Comparison of ENCODE assay signal across 8 cellular contexts in genomic region chr20:37336369-37337207, GRCh38. TPM values are rescaled to one million over a fixed set of nuclear protein-coding genes. Genes with fewer than 3 reads are reported as not detected.
DNase-seq lines count a peak whose midpoint lies in the region; ATAC-seq and TF ChIP-seq lines count a peak whose summit lies in the region.

No MANE protein-coding gene starts in this region.

- no peaks in the 10 kb centered on the region for H3K9me3 ChIP-seq in spleen

- peak; percentile 93 for DNase-seq in GDM1 (lab: John Stamatoyannopoulos, UW)
- DNase-seq in activated CD4-positive, alpha-beta T cell treated with anti-CD3 and anti-CD28 coated beads, Interleukin-2, amount 50 U/mL, for 4 hours = peak; percentile 21 to 25
- DNase-seq in left cardiac atrium = peak; percentile 70
- DNase-seq in spleen = peak; percentile 87
- DNase-seq in T-helper 9 cell = no peak
- DNase-seq in NCI-H510A (lab: John Stamatoyannopoulos, UW) = no peak

- H3K27me3 ChIP-seq in spleen (replicated peaks in 1 of 7) = no peaks in the 10 kb centered on the region

- H3K4me1 ChIP-seq in spleen = peaks cover 15 to 45% (median 31%) of the 10 kb centered on the region in 6 donors

- WGBS in spleen, 5 donors = 4 to 11% (median 5%) methylated on average over 9 to 11 of the region's 11 CpGs

- no peaks in the 10 kb centered on the region for H3K36me3 ChIP-seq in spleen

- TF ChIP-seq CTCF in spleen (IDR thresholded peaks at IDR 0.05 in 8 of 11, conservative IDR thresholded peaks at IDR 0.05 in 3 of 11) = no peak

- ATAC-seq in GM21360 (IDR thresholded peaks at IDR 0.05; ENCODE audit: unreplicated experiment) = peak; percentile 66
- ATAC-seq in HG03521 (IDR thresholded peaks at IDR 0.05; ENCODE audit: unreplicated experiment) = peak; percentile 63
- ATAC-seq in left cardiac atrium = peak; percentile 69 to 70

- intact Hi-C loops in left cardiac atrium (cut with DNase I) = no loop called here
- intact Hi-C loops in spleen (cut with DNase I; ENCODE audit: low total_unique reads) = no loop called here

- H3K27ac ChIP-seq in spleen = peak overlapping the region; percentile 35 to 83 (median 74)

- no peak for TF ChIP-seq POLR2A in spleen (IDR thresholded peaks at IDR 0.05)

- H3K4me3 ChIP-seq in spleen = peak overlapping the region in 1 of 8 donors; percentile 41

RNA-seq across cellular contexts. Expression of gene SRC, which starts 9.4 kb away (rescaled TPM):
- total RNA-seq in left cardiac atrium (10 to 100 TPM in 1 of 2 donors, 1 to 10 TPM in 1; 9.2 to 10.2 TPM), spleen (10 to 100 TPM; 27.3 to 68.0 (median 36.1) TPM)
- 10 to 100 TPM in 2 of 3 donors, 1 to 10 TPM in 1; 7.0 to 28.7 (median 10.1) TPM for polyA plus RNA-seq in spleen

RNA-seq across cellular contexts. Expression of gene MANBAL, which starts 47.1 kb away (rescaled TPM):
- total RNA-seq in left cardiac atrium (10 to 100 TPM; 24.0 TPM), spleen (10 to 100 TPM; 10.7 to 24.7 (median 18.1) TPM)
- polyA plus RNA-seq in spleen = 10 to 100 TPM; 30.2 to 33.0 (median 32.3) TPM

Comparison
In these comparisons a context has a peak if more than half of its experiments do, and no peak if none do; other contexts are left out.
1. DNase-seq: peak in GDM1 (single experiment), activated CD4-positive, alpha-beta T cell treated with anti-CD3 and anti-CD28 coated beads, Interleukin-2, amount 50 U/mL, for 4 hours (2 of 2), left cardiac atrium (single experiment) and spleen (single experiment); none in T-helper 9 cell (single experiment) and NCI-H510A (single experiment).
2. Peak in every context shown above with its lines, with median percentiles within 50 percentile points of each other: ATAC-seq.